ENCODE assay signal across 21 cellular contexts in the genomic region with DNA sequence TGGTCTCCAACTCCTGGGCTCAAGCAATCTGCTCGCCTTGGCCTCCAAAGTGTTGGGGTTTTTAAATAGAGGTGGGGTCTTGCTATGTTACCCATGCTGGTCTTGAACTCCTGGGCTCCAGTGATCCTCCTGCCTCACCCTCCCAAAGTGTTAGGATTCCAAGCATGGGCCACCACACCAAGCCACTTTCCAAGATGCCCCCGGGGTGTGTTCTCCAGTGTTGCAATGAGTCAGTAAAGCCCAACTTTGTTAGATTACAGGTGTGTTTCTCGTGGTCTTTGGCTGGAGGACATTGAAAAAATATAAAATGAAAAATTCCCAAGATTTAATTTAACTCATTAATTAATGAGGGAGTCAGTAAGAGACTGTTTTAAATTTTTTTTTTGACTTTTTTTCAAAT. TPM values are rescaled to one million over a fixed set of nuclear protein-coding genes. Genes with fewer than 3 reads are reported as not detected.
A peak's percentile ranks its signal among the peaks of the same experiment; 100 is the strongest.
DNase-seq lines count a peak whose midpoint lies in the region; ATAC-seq and TF ChIP-seq lines count a peak whose summit lies in the region.
"Had no signal": no experiment of that assay in that cellular context is flagged by ENCODE, and none has a peak within 500 bp of the region (broad histone marks: within the 10 kb centered on the region; RNA-seq: fewer than 3 reads in every experiment).

No MANE protein-coding gene starts in this region.

- POLR2A ChIA-PET in activated CD4-positive, alpha-beta T cell treated with anti-CD3 and anti-CD28 coated beads, Interleukin-2, amount 10 ng/mL, durations not matched to agents 7 days and 5 days (lab: Charles Lee) = no interaction called here
- POLR2A ChIA-PET in PC-9 (lab: Charles Lee; ENCODE audit: unreplicated experiment) = no interaction called here

- 0 out of 2 replicates have a peak overlapping the region, but pooled peaks have one; percentile 7 for H3K4me2 ChIP-seq in PC-9
- H3K4me2 ChIP-seq: BLaER1 had no signal

- ATAC-seq in lower lobe of right lung = no peak
- ATAC-seq in effector memory CD8-positive, alpha-beta T cell (replicated peaks) = no peak
- no peak for ATAC-seq in left lobe of liver
- ATAC-seq: HepG2, Panc1, Right ventricle myocardium inferior had no signal

- H3F3A ChIP-seq in PC-9 (ENCODE audit: insufficient read depth, low read depth) = peaks cover 64% of the 10 kb centered on the region

- no peak for TF ChIP-seq POLR2A in thyroid gland (IDR thresholded peaks at IDR 0.05)

- H2AFZ ChIP-seq in PC-9 = no peak overlapping the region

- H3K4me3 Mint-ChIP-seq in activated CD4-positive, alpha-beta T cell treated with anti-CD3 and anti-CD28 coated beads, Interleukin-2, amount 10 ng/mL, durations not matched to agents 7 days and 5 days = no peak overlapping the region
- no peak overlapping the region for H3K4me3 Mint-ChIP-seq in effector memory CD8-positive, alpha-beta T cell

- WGBS in thyroid gland, 2 donors = 93 to 96% methylated on average over 3 of the region's 3 CpGs

- H3K36me3 Mint-ChIP-seq in activated CD4-positive, alpha-beta T cell treated with anti-CD3 and anti-CD28 coated beads, Interleukin-2, amount 10 ng/mL, durations not matched to agents 7 days and 5 days (ENCODE audit: low read depth) = peaks cover 55% of the 10 kb centered on the region
- peaks cover 77% of the 10 kb centered on the region for H3K36me3 Mint-ChIP-seq in effector memory CD8-positive, alpha-beta T cell (ENCODE audit: insufficient read depth)

- no TSS peak for BruUV-seq in PC-9 (replicated peaks; lab: Mats Ljungman, UMichigan)

- CTCF ChIA-PET in activated CD4-positive, alpha-beta T cell treated with anti-CD3 and anti-CD28 coated beads, Interleukin-2, amount 10 ng/mL, durations not matched to agents 7 days and 5 days (lab: Charles Lee) = interaction anchor here (1.1 kb wide), 1 partner anchor 60 kb away, joined by 3 read pairs; no protein-coding TSS in a partner anchor
- CTCF ChIA-PET in PC-9 (lab: Charles Lee) = no interaction called here

- peak overlapping the region; percentile 91 for H3K27ac ChIP-seq in PC-9
- H3K27ac ChIP-seq in epithelial cell of prostate = peak overlapping the region; percentile 93
- peak overlapping the region; percentile 18 to 58 (median 52) for H3K27ac ChIP-seq in thyroid gland
- H3K27ac ChIP-seq in lower lobe of right lung = no peak overlapping the region
- H3K27ac ChIP-seq: BLaER1 had no signal

- no peak overlapping the region for H3K4me3 ChIP-seq in PC-9
- no peak overlapping the region for H3K4me3 ChIP-seq in thyroid gland (replicated peaks in 1 of 3)
- no peak overlapping the region for H3K4me3 ChIP-seq in lower lobe of right lung
- H3K4me3 ChIP-seq: BLaER1 had no signal

- peaks cover 30% of the 10 kb centered on the region for H3K4me1 Mint-ChIP-seq in activated CD4-positive, alpha-beta T cell treated with anti-CD3 and anti-CD28 coated beads, Interleukin-2, amount 10 ng/mL, durations not matched to agents 7 days and 5 days
- peaks cover 8 to 9% of the 10 kb centered on the region in 2 donors for H3K4me1 Mint-ChIP-seq in effector memory CD8-positive, alpha-beta T cell (ENCODE audit: low read depth in 2 of 2)

- H3K9me3 ChIP-seq in PC-9 (ENCODE audit: insufficient read depth, low read depth) (no peaks in the 10 kb centered on the region), thyroid gland (no peaks in the 10 kb centered on the region), lower lobe of right lung (no peaks in the 10 kb centered on the region)
- H3K9me3 ChIP-seq: BLaER1 had no signal

- peaks cover 76% of the 10 kb centered on the region for H3K4me1 ChIP-seq in PC-9 (replicated peaks; ENCODE audit: insufficient read depth)
- H3K4me1 ChIP-seq in thyroid gland = peaks cover 39 to 46% of the 10 kb centered on the region in 2 donors
- H3K4me1 ChIP-seq in lower lobe of right lung = peaks cover 5% of the 10 kb centered on the region

- H3K9me3 Mint-ChIP-seq in activated CD4-positive, alpha-beta T cell treated with anti-CD3 and anti-CD28 coated beads, Interleukin-2, amount 10 ng/mL, durations not matched to agents 7 days and 5 days = no peaks in the 10 kb centered on the region
- H3K9me3 Mint-ChIP-seq in effector memory CD8-positive, alpha-beta T cell = no peaks in the 10 kb centered on the region

- peak overlapping the region; percentile 31 for H3K27ac Mint-ChIP-seq in activated CD4-positive, alpha-beta T cell treated with anti-CD3 and anti-CD28 coated beads, Interleukin-2, amount 10 ng/mL, durations not matched to agents 7 days and 5 days
- peak overlapping the region in 1 of 2 donors; percentile 45 for H3K27ac Mint-ChIP-seq in effector memory CD8-positive, alpha-beta T cell

- peaks cover 15% of the 10 kb centered on the region; the same call in 1 of the 2 replicates for H3K79me2 ChIP-seq in PC-9 (ENCODE audit: low read depth)

- no peaks in the 10 kb centered on the region for H4K20me1 ChIP-seq in PC-9 (ENCODE audit: insufficient read depth)

- TF ChIP-seq CTCF in PC-9 (conservative IDR thresholded peaks at IDR 0.05) (no peak), thyroid gland (IDR thresholded peaks at IDR 0.05) (no peak), lower lobe of right lung (IDR thresholded peaks at IDR 0.05) (no peak)

- intact Hi-C loops in PC-9 (cut with micrococcal nuclease; ENCODE audit: unreplicated experiment) (no loop called here), thyroid gland (cut with DNase I) (loop anchor here (5.0 kb wide), 1 partner anchor 55 kb away; no protein-coding TSS in a partner anchor), lower lobe of right lung (cut with DNase I) (no loop called here)

- peaks cover 26% of the 10 kb centered on the region for H3K36me3 ChIP-seq in PC-9 (ENCODE audit: low read depth)
- peaks cover 21 to 62% of the 10 kb centered on the region in 2 donors for H3K36me3 ChIP-seq in thyroid gland
- H3K36me3 ChIP-seq in lower lobe of right lung = peaks cover 97% of the 10 kb centered on the region

- H3K27me3 ChIP-seq in PC-9 (ENCODE audit: insufficient read depth, low read depth) (no peaks in the 10 kb centered on the region), thyroid gland (no peaks in the 10 kb centered on the region), lower lobe of right lung (ENCODE audit: low read depth) (no peaks in the 10 kb centered on the region)
- H3K27me3 ChIP-seq: BLaER1 had no signal

- no peaks in the 10 kb centered on the region for H3K9me2 ChIP-seq in PC-9 (ENCODE audit: insufficient read depth)

- H3K27me3 Mint-ChIP-seq in activated CD4-positive, alpha-beta T cell treated with anti-CD3 and anti-CD28 coated beads, Interleukin-2, amount 10 ng/mL, durations not matched to agents 7 days and 5 days = no peaks in the 10 kb centered on the region
- no peaks in the 10 kb centered on the region for H3K27me3 Mint-ChIP-seq in effector memory CD8-positive, alpha-beta T cell

- no peak for DNase-seq in activated CD4-positive, alpha-beta T cell treated with anti-CD3 and anti-CD28 coated beads, Interleukin-2, amount 10 ng/mL, durations not matched to agents 7 days and 5 days
- no peak for DNase-seq in activated CD4-positive, alpha-beta T cell treated with anti-CD3 and anti-CD28 coated beads for 1 hour
- peak; percentile 35 to 57 for DNase-seq in PC-9
- no peak for DNase-seq in epithelial cell of prostate (ENCODE audit: low read depth, low spot score)
- no peak for DNase-seq in thyroid gland
- no peak for DNase-seq in lower lobe of right lung
- DNase-seq in effector memory CD8-positive, alpha-beta T cell = no peak
- DNase-seq in left lobe of liver (ENCODE audit: low spot score) = no peak
- DNase-seq: 8988T, GOT3, KG1, NCI-H1092, NCI-H146, NCI-H2081, NCI-H510A treated with DMSO at 0.1 percent for 48 hours, NCI-H82 had no signal

RNA-seq across cellular contexts. Expression of a gene that starts 29.2 kb away (rescaled TPM):
- total RNA-seq in activated CD4-positive, alpha-beta T cell treated with anti-CD3 and anti-CD28 coated beads, Interleukin-2, amount 10 ng/mL, durations not matched to agents 7 days and 5 days = not detected
- total RNA-seq in PC-9 (2021) (0.23 TPM in 1 of 2 replicates, not detected in the other), thyroid gland (not detected), lower lobe of right lung (1.2 TPM), left lobe of liver (not detected)
- total RNA-seq: Daoy, HepG2 had no signal

Comparison
In these comparisons a context has a peak if more than half of its experiments do, and no peak if none do; other contexts are left out.
1. DNase-seq: peak in PC-9 (2 of 2); none in activated CD4-positive, alpha-beta T cell treated with anti-CD3 and anti-CD28 coated beads, Interleukin-2, amount 10 ng/mL, durations not matched to agents 7 days and 5 days (single experiment), activated CD4-positive, alpha-beta T cell treated with anti-CD3 and anti-CD28 coated beads for 1 hour (single experiment), epithelial cell of prostate (single experiment), thyroid gland (0 of 2), lower lobe of right lung (single experiment), effector memory CD8-positive, alpha-beta T cell (0 of 3) and left lobe of liver (single experiment).